In the genomic region with DNA sequence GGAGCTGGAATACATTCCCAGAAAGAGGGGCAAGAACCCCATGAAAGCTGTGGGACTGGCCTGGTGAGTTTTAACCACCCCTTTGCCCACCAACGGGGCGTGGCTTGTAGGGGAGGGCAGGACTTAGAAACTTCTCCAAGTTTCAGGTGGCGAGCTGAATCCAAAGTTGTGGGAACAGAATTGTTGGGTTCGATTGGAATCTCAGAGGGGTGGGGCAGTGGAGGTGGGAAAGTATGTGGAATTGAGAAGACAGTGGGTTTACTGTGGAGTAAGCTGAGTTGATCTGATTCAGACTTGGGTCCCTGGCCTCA, we compare ENCODE assay signal across 9 cellular contexts. TPM values are rescaled to one million over a fixed set of nuclear protein-coding genes. Genes with fewer than 3 reads are reported as not detected.
DNase-seq lines count a peak whose midpoint lies in the region; ATAC-seq and TF ChIP-seq lines count a peak whose summit lies in the region.
"Had no signal": no experiment of that assay in that cellular context is flagged by ENCODE, and none has a peak within 500 bp of the region (broad histone marks: within the 10 kb centered on the region; RNA-seq: fewer than 3 reads in every experiment).

No MANE protein-coding gene starts in this region.

- H4K20me1 ChIP-seq in KMS-11 (ENCODE audit: insufficient read depth): no peaks in the 10 kb centered on the region

- peaks cover 31 to 58% (median 51%) of the 10 kb centered on the region in 4 donors for H3K4me1 Mint-ChIP-seq in naive thymus-derived CD8-positive, alpha-beta T cell

- no peaks in the 10 kb centered on the region; the same call in 1 of the 2 replicates for H3K9me3 ChIP-seq in AG04450 (ENCODE audit: control insufficient read depth, insufficient read depth, low read length)
- no peaks in the 10 kb centered on the region for H3K9me3 ChIP-seq in colonic mucosa

- peak overlapping the region; percentile 96 for H3K4me3 ChIP-seq in AG04450 (ENCODE audit: low read depth, low read length)
- H3K4me3 ChIP-seq in KMS-11 (IDR thresholded peaks at IDR 0.05; ENCODE audit: insufficient read depth, low read depth, low read length): no peak overlapping the region
- peak overlapping the region; percentile 81 for H3K4me3 ChIP-seq in colonic mucosa

- DNase-seq in AG04450 (ENCODE audit: low read depth, low spot score): no peak
- peak; percentile 71 for DNase-seq in colonic mucosa
- no peak for DNase-seq in naive thymus-derived CD8-positive, alpha-beta T cell
- no peak for DNase-seq in NCI-H1417 (lab: John Stamatoyannopoulos, UW)
- no peak for DNase-seq in activated CD4-positive, CD25-positive, alpha-beta regulatory T cell (lab: John Stamatoyannopoulos, UW)
- DNase-seq: NCI-H187 treated with DMSO at 0.1 percent for 48 hours had no signal

- no peak for ATAC-seq in naive thymus-derived CD8-positive, alpha-beta T cell
- ATAC-seq in GM18867 (IDR thresholded peaks at IDR 0.05; ENCODE audit: unreplicated experiment) (no peak), HG03342 (IDR thresholded peaks at IDR 0.05; ENCODE audit: unreplicated experiment) (no peak)

- intact Hi-C loops in colonic mucosa (cut with DNase I): no loop called here

- peak overlapping the region; percentile 92 for H3K4me2 ChIP-seq in KMS-11

- peak overlapping the region; percentile 88 to 97 (median 94) for H3K4me3 Mint-ChIP-seq in naive thymus-derived CD8-positive, alpha-beta T cell

- H3K27me3 Mint-ChIP-seq in naive thymus-derived CD8-positive, alpha-beta T cell: no peaks in the 10 kb centered on the region

- no peak overlapping the region for H2AFZ ChIP-seq in KMS-11 (ENCODE audit: low read depth)

- peak overlapping the region in 8 of 10 donors; percentile 37 to 91 (median 80) for H3K27ac Mint-ChIP-seq in naive thymus-derived CD8-positive, alpha-beta T cell

- POLR2A ChIA-PET in AG04450 (lab: Yijun Ruan, JAX): interaction anchor here (3.0 kb wide), 1 partner anchor 15 kb away, joined by 17 read pairs; no protein-coding TSS in a partner anchor
- POLR2A ChIA-PET in naive thymus-derived CD8-positive, alpha-beta T cell (lab: Charles Lee): interaction anchor here (0.8 to 7.5 kb wide), 15 partner anchors 11 to 195 kb away, joined by 3 to 206 read pairs (median 4); a partner anchor contains a TSS

- H3K27ac ChIP-seq in AG04450 (ENCODE audit: low read depth, low read length) (no peak overlapping the region), KMS-11 (no peak overlapping the region), colonic mucosa (peak overlapping the region; percentile 82)

- peaks cover 0 to 57% (median 10%) of the 10 kb centered on the region in 3 donors for H3K36me3 Mint-ChIP-seq in naive thymus-derived CD8-positive, alpha-beta T cell

- CTCF ChIA-PET in AG04450 (lab: Charles Lee): interaction anchor here (0.6 to 4.9 kb wide), 16 partner anchors 12 to 202 kb away, joined by 3 to 73 read pairs (median 4); a partner anchor contains a TSS

- TF ChIP-seq CTCF in AG04450 (IDR thresholded peaks at IDR 0.05; ENCODE audit: low read depth, low read length) (no peak), KMS-11 (conservative IDR thresholded peaks at IDR 0.05; ENCODE audit: low read depth, low read length) (no peak), colonic mucosa (IDR thresholded peaks at IDR 0.05) (no peak)

- no peaks in the 10 kb centered on the region for H3K36me3 ChIP-seq in KMS-11 (ENCODE audit: insufficient read depth)
- peaks cover 17% of the 10 kb centered on the region for H3K36me3 ChIP-seq in colonic mucosa

- H3K27me3 ChIP-seq in AG04450 (ENCODE audit: control insufficient read depth, insufficient read depth, low read length): no peaks in the 10 kb centered on the region
- H3K27me3 ChIP-seq in KMS-11 (ENCODE audit: insufficient read depth, low read depth): no peaks in the 10 kb centered on the region
- no peaks in the 10 kb centered on the region for H3K27me3 ChIP-seq in colonic mucosa

- peak overlapping the region; percentile 67; the same call in 1 of the 2 replicates for H3K9ac ChIP-seq in KMS-11
- H3K9ac ChIP-seq in colonic mucosa (ENCODE audit: low read depth in 2 of 2, low read length in 2 of 2): peak overlapping the region; percentile 68 to 95

- no peaks in the 10 kb centered on the region for H3K9me3 Mint-ChIP-seq in naive thymus-derived CD8-positive, alpha-beta T cell

- peaks cover 24% of the 10 kb centered on the region; the same call in 1 of the 2 replicates for H3K79me2 ChIP-seq in KMS-11 (ENCODE audit: insufficient read depth, low read depth)

- peaks cover 25% of the 10 kb centered on the region for H3K4me1 ChIP-seq in KMS-11 (ENCODE audit: low read depth, poor library complexity, severe bottlenecking)
- peaks cover 24% of the 10 kb centered on the region for H3K4me1 ChIP-seq in colonic mucosa

RNA-seq across cellular contexts. Expression of a gene that starts 1.1 kb away (rescaled TPM):
- polyA plus RNA-seq in AG04450 (2011; rRNA removed): 32.1 and 45.9 TPM in 2 replicates
- polyA minus RNA-seq in AG04450 (2011; rRNA and poly(A)+ RNA removed): 12.6 and 18.3 TPM in 2 replicates
- total RNA-seq in colonic mucosa: 100 to 1,000 TPM; 109 to 136 TPM
- 10 to 100 TPM; 33.6 to 40.5 TPM for total RNA-seq in naive thymus-derived CD8-positive, alpha-beta T cell
- 100 to 1,000 TPM; 108 to 119 (median 109) TPM for polyA plus RNA-seq in naive thymus-derived CD8-positive, alpha-beta T cell

RNA-seq across cellular contexts. Expression of a gene that starts 1.5 kb away (rescaled TPM):
- polyA plus RNA-seq in AG04450 (2011; rRNA removed): 51.6 and 55.1 TPM in 2 replicates
- 38.3 and 49.8 TPM in 2 replicates for polyA minus RNA-seq in AG04450 (2011; rRNA and poly(A)+ RNA removed)
- total RNA-seq in colonic mucosa: 100 to 1,000 TPM in 1 of 2 donors, 10 to 100 TPM in 1; 96.1 to 137 TPM
- 10 to 100 TPM; 57.0 to 61.6 TPM for total RNA-seq in naive thymus-derived CD8-positive, alpha-beta T cell
- 10 to 100 TPM; 77.0 to 93.6 (median 89.7) TPM for polyA plus RNA-seq in naive thymus-derived CD8-positive, alpha-beta T cell

RNA-seq across cellular contexts. Expression of a gene that starts 10.6 kb away (rescaled TPM):
- polyA plus RNA-seq in AG04450 (2011; rRNA removed): 0.05 TPM in 1 of 2 replicates, not detected in the other
- polyA minus RNA-seq in AG04450 (2011; rRNA and poly(A)+ RNA removed): 0.17 and 0.23 TPM in 2 replicates
- total RNA-seq in colonic mucosa: 1 to 10 TPM; 1.1 to 1.3 TPM
- total RNA-seq in naive thymus-derived CD8-positive, alpha-beta T cell: 1 to 10 TPM; 1.1 to 1.4 TPM
- polyA plus RNA-seq in naive thymus-derived CD8-positive, alpha-beta T cell: under 1 TPM; 0.14 to 0.41 (median 0.28) TPM

RNA-seq across cellular contexts. Expression of a gene that starts 20.9 kb away (rescaled TPM):
- polyA plus RNA-seq in AG04450 (2011; rRNA removed): 91.4 and 105 TPM in 2 replicates
- 70.2 and 73.1 TPM in 2 replicates for polyA minus RNA-seq in AG04450 (2011; rRNA and poly(A)+ RNA removed)
- total RNA-seq in colonic mucosa: 100 to 1,000 TPM; 273 to 375 TPM
- 100 to 1,000 TPM in 1 of 2 experiments, 10 to 100 TPM in 1; 95.1 to 100 TPM for total RNA-seq in naive thymus-derived CD8-positive, alpha-beta T cell
- 100 to 1,000 TPM in 1 of 3 donors, 10 to 100 TPM in 2; 75.8 to 114 (median 80.3) TPM for polyA plus RNA-seq in naive thymus-derived CD8-positive, alpha-beta T cell

RNA-seq across cellular contexts. Expression of a gene that starts 54.5 kb away (rescaled TPM):
- 548 and 666 TPM in 2 replicates for polyA plus RNA-seq in AG04450 (2011; rRNA removed)
- 295 and 307 TPM in 2 replicates for polyA minus RNA-seq in AG04450 (2011; rRNA and poly(A)+ RNA removed)
- total RNA-seq in colonic mucosa: 100 to 1,000 TPM; 282 to 346 TPM
- 100 to 1,000 TPM; 425 to 448 TPM for total RNA-seq in naive thymus-derived CD8-positive, alpha-beta T cell
- 100 to 1,000 TPM; 690 to 865 (median 728) TPM for polyA plus RNA-seq in naive thymus-derived CD8-positive, alpha-beta T cell
